ENCODE assay signal across 1 cellular context in the genomic region with DNA sequence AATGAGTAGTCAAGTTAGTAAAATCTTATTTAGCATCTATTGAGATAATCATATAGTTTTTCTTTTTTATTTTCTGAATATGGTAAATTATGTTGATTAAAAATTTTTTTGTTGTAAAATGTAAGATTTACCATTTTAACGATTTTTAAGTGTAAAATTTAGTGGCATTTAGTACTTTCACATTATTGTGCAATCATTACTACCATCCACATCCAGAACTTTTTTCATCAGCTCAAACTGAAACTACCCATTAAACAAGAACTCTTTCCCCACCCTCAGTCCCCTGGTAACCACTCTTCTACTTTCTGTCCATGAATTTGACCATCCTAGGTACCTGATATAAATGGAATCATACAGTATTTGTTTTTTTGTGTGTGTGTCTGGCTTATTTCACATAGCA.
TF ChIP-seq lines count a peak whose summit lies in the region.

No MANE protein-coding gene starts in this region.

TF ChIP-seq in H1, 55 proteins besides CTCF, POLR2A, EP300 and RAD21 (continued from another document):
- TF ChIP-seq, protein P1, sequence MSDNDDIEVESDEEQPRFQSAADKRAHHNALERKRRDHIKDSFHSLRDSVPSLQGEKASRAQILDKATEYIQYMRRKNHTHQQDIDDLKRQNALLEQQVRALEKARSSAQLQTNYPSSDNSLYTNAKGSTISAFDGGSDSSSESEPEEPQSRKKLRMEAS (IDR thresholded peaks at IDR 0.05): no peak
